14 cellular contexts compared by ENCODE assay signal in genomic region chr14:51823706-51824105, GRCh38.
"Had no signal": no experiment of that assay in that cellular context is flagged by ENCODE, and none has a peak within 500 bp of the region (broad histone marks: within the 10 kb centered on the region; RNA-seq: fewer than 3 reads in every experiment).

No MANE protein-coding gene starts in this region.

- H3K27ac ChIP-seq: neutrophil, skin epidermis, stomach, tibial artery, vagina had no signal

- DNase-seq: activated CD4-positive, alpha-beta T cell treated with anti-CD3 and anti-CD28 coated beads for 48 hours; activated CD8-positive, alpha-beta T cell treated with anti-CD3 and anti-CD28 coated beads, Interleukin-2, amount 10 ng/mL, durations not matched to agents 7 days and 5 days; amygdala; cerebellar nuclear complex; dermis blood vessel endothelial cell; stimulated activated CD4-positive, alpha-beta T cell treated with anti-CD3 and anti-CD28 coated beads, Interleukin-4, amount 100 ng/mL, for 4 hours; stomach; tibial artery had no signal

- H3K27me3 ChIP-seq: neutrophil, stomach, tibial artery, vagina had no signal

- H3K4me1 ChIP-seq: tibial artery, vagina had no signal

- H3K4me3 ChIP-seq: skin epidermis, stomach, tibial artery, vagina had no signal

- ATAC-seq: activated CD8-positive, alpha-beta T cell treated with anti-CD3 and anti-CD28 coated beads, Interleukin-2, amount 10 ng/mL, durations not matched to agents 7 days and 5 days; activated T-helper 17 cell treated with anti-CD3 and anti-CD28 coated beads, Interleukin-2, amount 50 U/mL, for 72 hours; esophagus mucosa; WTC11 had no signal

- H3K9me3 ChIP-seq: neutrophil, stomach, tibial artery, vagina had no signal

- H3K36me3 ChIP-seq: neutrophil, stomach, tibial artery, vagina had no signal
